Comparison of ENCODE assay signal across 9 cellular contexts in the genomic region with DNA sequence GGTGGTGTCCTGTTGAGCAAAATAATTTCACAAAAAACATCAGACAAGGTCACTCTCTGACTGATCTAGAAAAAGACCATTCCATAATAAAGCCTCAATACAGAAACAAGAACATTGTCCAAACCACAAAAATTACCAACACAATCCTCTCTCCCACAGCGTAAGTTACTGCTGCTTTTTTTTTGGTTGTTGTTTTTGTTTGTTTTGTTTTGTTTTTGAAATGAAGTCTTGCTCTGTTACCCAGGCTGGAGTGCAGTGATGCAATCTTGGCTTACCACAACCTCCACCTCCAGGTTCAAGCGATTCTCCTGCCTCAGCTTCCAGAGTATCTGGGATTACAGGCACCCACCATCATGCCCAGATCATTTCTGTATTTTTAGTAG. TPM values are rescaled to one million over a fixed set of nuclear protein-coding genes. Genes with fewer than 3 reads are reported as not detected.
DNase-seq lines count a peak whose midpoint lies in the region; ATAC-seq and TF ChIP-seq lines count a peak whose summit lies in the region.
"Had no signal": no experiment of that assay in that cellular context is flagged by ENCODE, and none has a peak within 500 bp of the region (broad histone marks: within the 10 kb centered on the region; RNA-seq: fewer than 3 reads in every experiment).

No MANE protein-coding gene starts in this region.

- no peak overlapping the region for H4K5ac ChIP-seq in mesendoderm (ENCODE audit: low read length)

- no peak for DNase-seq in activated naive CD4-positive, alpha-beta T cell (lab: John Stamatoyannopoulos, UW)
- DNase-seq in amniotic epithelial cell (ENCODE audit: low read depth) (peak; percentile 70), mesendoderm (no peak), type B pancreatic cell (ENCODE audit: extremely low spot score, unreplicated experiment) (no peak), NCI-H510A (lab: John Stamatoyannopoulos, UW) (no peak)
- no peak for DNase-seq in stimulated activated CD4-positive, alpha-beta T cell treated with anti-CD3 and anti-CD28 coated beads, Interleukin-2, amount 100 ng/mL, for 48 hours
- DNase-seq: NCI-H187 treated with DMSO at 0.1 percent for 48 hours had no signal

- no peak overlapping the region for H3K9ac ChIP-seq in mesendoderm (ENCODE audit: low read length)

- no peaks in the 10 kb centered on the region for H3K27me3 Mint-ChIP-seq in activated naive CD4-positive, alpha-beta T cell treated with anti-CD3 and anti-CD28 coated beads, Interleukin-2, amount 50 U/mL, for 24 hours
- H3K27me3 Mint-ChIP-seq in type B pancreatic cell: no peaks in the 10 kb centered on the region

- H3K4me3 ChIP-seq in mesendoderm (ENCODE audit: low read length): no peak overlapping the region

- H3K27ac ChIP-seq in mesendoderm (ENCODE audit: low read depth, low read length): no peak overlapping the region

- no peak overlapping the region for H3K18ac ChIP-seq in mesendoderm (ENCODE audit: low read length)

- no peak overlapping the region for H3K4me2 ChIP-seq in mesendoderm (ENCODE audit: low read length)

- H3K4me1 ChIP-seq in mesendoderm (ENCODE audit: control insufficient read depth, low read depth, low read length): peaks cover 6% of the 10 kb centered on the region

- H3K27ac Mint-ChIP-seq in activated naive CD4-positive, alpha-beta T cell treated with anti-CD3 and anti-CD28 coated beads, Interleukin-2, amount 50 U/mL, for 24 hours: peak overlapping the region; percentile 51
- H3K27ac Mint-ChIP-seq in type B pancreatic cell: peak overlapping the region; percentile 48

- no CpG with 5 or more reads among the region's 2 CpGs for WGBS in mesendoderm (ENCODE audit: extremely low coverage, insufficient coverage, low lambda C conversion rate)

- no peaks in the 10 kb centered on the region for H3K27me3 ChIP-seq in mesendoderm (ENCODE audit: insufficient read depth, low read length, poor library complexity)

- TF ChIP-seq CTCF in type B pancreatic cell (conservative IDR thresholded peaks at IDR 0.05): no peak

- peak overlapping the region; percentile 99 for H3K56ac ChIP-seq in mesendoderm (ENCODE audit: low read length)

- no peaks in the 10 kb centered on the region for H3K36me3 ChIP-seq in mesendoderm (ENCODE audit: control insufficient read depth, insufficient read depth, low read length)

- no peaks in the 10 kb centered on the region for H3K9me3 Mint-ChIP-seq in activated naive CD4-positive, alpha-beta T cell treated with anti-CD3 and anti-CD28 coated beads, Interleukin-2, amount 50 U/mL, for 24 hours
- H3K9me3 Mint-ChIP-seq in type B pancreatic cell: no peaks in the 10 kb centered on the region

- no peak overlapping the region for H2BK120ac ChIP-seq in mesendoderm (ENCODE audit: low read depth, low read length)

- H3K79me2 ChIP-seq in mesendoderm (ENCODE audit: control insufficient read depth, insufficient read depth, low read length): no peaks in the 10 kb centered on the region

- no peak overlapping the region for H2BK5ac ChIP-seq in mesendoderm (ENCODE audit: low read length)

- no peak overlapping the region for H4K8ac ChIP-seq in mesendoderm (ENCODE audit: low read depth, low read length)

- no peak overlapping the region for H2AK5ac ChIP-seq in mesendoderm (ENCODE audit: low read length)

- H3K23ac ChIP-seq in mesendoderm (ENCODE audit: low read length): no peak overlapping the region

- H3K4me1 Mint-ChIP-seq in activated naive CD4-positive, alpha-beta T cell treated with anti-CD3 and anti-CD28 coated beads, Interleukin-2, amount 50 U/mL, for 24 hours: peaks cover 45% of the 10 kb centered on the region
- H3K4me1 Mint-ChIP-seq in type B pancreatic cell (ENCODE audit: unreplicated experiment): peaks cover 33% of the 10 kb centered on the region

- peaks cover 4% of the 10 kb centered on the region for H3K36me3 Mint-ChIP-seq in activated naive CD4-positive, alpha-beta T cell treated with anti-CD3 and anti-CD28 coated beads, Interleukin-2, amount 50 U/mL, for 24 hours
- H3K36me3 Mint-ChIP-seq in type B pancreatic cell: no peaks in the 10 kb centered on the region

- H3K4ac ChIP-seq in mesendoderm (ENCODE audit: low read depth, low read length): no peak overlapping the region

- no peak overlapping the region for H2BK15ac ChIP-seq in mesendoderm (replicated peaks; ENCODE audit: low read depth)

- peaks cover 4% of the 10 kb centered on the region for H3K79me1 ChIP-seq in mesendoderm (ENCODE audit: low read length)

- H3K4me3 Mint-ChIP-seq in activated naive CD4-positive, alpha-beta T cell treated with anti-CD3 and anti-CD28 coated beads, Interleukin-2, amount 50 U/mL, for 24 hours: peak overlapping the region; percentile 91
- H3K4me3 Mint-ChIP-seq in type B pancreatic cell: peak overlapping the region; percentile 95

- no peak for ATAC-seq in GM21526 (IDR thresholded peaks at IDR 0.05; ENCODE audit: low FRiP score, unreplicated experiment)

RNA-seq across cellular contexts. Expression of a gene that starts 1.5 kb away (rescaled TPM):
- 6.0 TPM for polyA plus RNA-seq in mesendoderm (2013, experiment 1 of 2)
- polyA plus RNA-seq in mesendoderm (2013, experiment 2 of 2): 5.8 TPM
- 17.9 and 20.6 TPM in 2 replicates for total RNA-seq in type B pancreatic cell (ENCODE audit: low replicate concordance)

RNA-seq across cellular contexts. Expression of a gene that starts 27.2 kb away (rescaled TPM):
- polyA plus RNA-seq in mesendoderm (2013, experiment 1 of 2): 3.9 TPM
- 3.7 TPM for polyA plus RNA-seq in mesendoderm (2013, experiment 2 of 2)
- 7.8 TPM in 2 replicates for total RNA-seq in type B pancreatic cell (ENCODE audit: low replicate concordance)

RNA-seq across cellular contexts. Expression of a gene that starts 28.2 kb away (rescaled TPM):
- 21.1 TPM for polyA plus RNA-seq in mesendoderm (2013, experiment 1 of 2)
- 19.7 TPM for polyA plus RNA-seq in mesendoderm (2013, experiment 2 of 2)
- 19.3 and 19.4 TPM in 2 replicates for total RNA-seq in type B pancreatic cell (ENCODE audit: low replicate concordance)

RNA-seq across cellular contexts. Expression of a gene that starts 34.4 kb away (rescaled TPM):
- 43.5 TPM for polyA plus RNA-seq in mesendoderm (2013, experiment 1 of 2)
- 43.6 TPM for polyA plus RNA-seq in mesendoderm (2013, experiment 2 of 2)
- 72.4 and 73.5 TPM in 2 replicates for total RNA-seq in type B pancreatic cell (ENCODE audit: low replicate concordance)

RNA-seq across cellular contexts. Expression of a gene that starts 46.2 kb away (rescaled TPM):
- 10.0 TPM for polyA plus RNA-seq in mesendoderm (2013, experiment 1 of 2)
- 10.1 TPM for polyA plus RNA-seq in mesendoderm (2013, experiment 2 of 2)
- 42.6 and 52.4 TPM in 2 replicates for total RNA-seq in type B pancreatic cell (ENCODE audit: low replicate concordance)
